In the genomic region with DNA sequence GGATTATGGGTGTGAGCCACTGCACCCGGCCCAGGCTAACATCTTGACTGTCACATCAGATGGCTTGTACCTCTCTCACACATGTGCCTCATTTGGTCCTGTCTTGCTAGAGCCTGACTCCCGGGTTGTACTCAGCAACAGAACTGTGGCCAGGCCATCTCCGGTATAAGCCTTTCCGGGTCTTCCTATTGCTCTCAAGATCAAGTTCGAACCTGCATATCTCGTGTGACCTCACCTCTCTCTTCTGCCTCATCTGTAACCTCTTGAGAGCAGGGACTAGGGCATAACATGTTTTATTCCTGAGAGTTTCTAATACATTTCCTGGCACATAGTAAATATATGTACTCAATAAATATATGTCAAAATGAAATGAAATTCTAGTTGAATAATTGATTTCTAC, we compare ENCODE assay signal across 21 cellular contexts.
"Had no signal": no experiment of that assay in that cellular context is flagged by ENCODE, and none has a peak within 500 bp of the region (broad histone marks: within the 10 kb centered on the region; RNA-seq: fewer than 3 reads in every experiment).

No MANE protein-coding gene starts in this region.

- H3K27ac ChIP-seq: brain microvascular endothelial cell had no signal

- H3K36me3 ChIP-seq: brain microvascular endothelial cell had no signal

- H3K27me3 Mint-ChIP-seq: activated naive CD8-positive, alpha-beta T cell treated with anti-CD3 and anti-CD28 coated beads, Interleukin-2, amount 50 U/mL, for 24 hours had no signal

- H3K9me3 Mint-ChIP-seq: activated B cell treated with CpG ODN at 0.5 μM for 24 hours; activated CD4-positive, alpha-beta T cell treated with anti-CD3 and anti-CD28 coated beads, Interleukin-2, amount 10 ng/mL, durations not matched to agents 24 days and 14 days; activated naive CD4-positive, alpha-beta T cell treated with anti-CD3 and anti-CD28 coated beads, Interleukin-2, amount 50 U/mL, for 72 hours; activated naive CD8-positive, alpha-beta T cell treated with anti-CD3 and anti-CD28 coated beads, Interleukin-2, amount 50 U/mL, for 24 hours; activated T-cell treated with anti-CD3 and anti-CD28 coated beads, Interleukin-2, amount 50 U/mL, for 4 hours; IgD-negative memory B cell; T-helper 1 cell treated with Interleukin-12 subunit alpha and Interleukin-12 subunit beta and Interleukin-4 antibody, amounts not matched to agents 30 μg/mL and 1 μg/mL, for 36 hours had no signal

- ATAC-seq: activated naive CD4-positive, alpha-beta T cell treated with anti-CD3 and anti-CD28 coated beads, Interleukin-2, amount 50 U/mL, for 72 hours; activated naive CD8-positive, alpha-beta T cell treated with anti-CD3 and anti-CD28 coated beads, Interleukin-2, amount 50 U/mL, for 24 hours; activated T-cell treated with anti-CD3 and anti-CD28 coated beads, Interleukin-2, amount 50 U/mL, for 4 hours had no signal

- DNase-seq: activated B cell treated with CpG ODN at 0.5 μM for 24 hours; activated CD4-positive, alpha-beta T cell treated with anti-CD3 and anti-CD28 coated beads for 1 hour; activated CD4-positive, alpha-beta T cell treated with anti-CD3 and anti-CD28 coated beads, Interleukin-2, amount 10 ng/mL, durations not matched to agents 24 days and 14 days; activated CD4-positive, alpha-beta T cell treated with anti-CD3 and anti-CD28 coated beads, Interleukin-2, amount 50 U/mL, for 48 hours; activated effector memory CD4-positive, alpha-beta T cell treated with anti-CD3 and anti-CD28 coated beads, Interleukin-2, amount 50 U/mL, for 16 hours; activated naive CD4-positive, alpha-beta T cell treated with Interleukin-2 at 50 U/mL for 16 hours; activated naive CD8-positive, alpha-beta T cell treated with anti-CD3 and anti-CD28 coated beads, Interleukin-2, amount 50 U/mL, for 24 hours; activated T-cell treated with anti-CD3 and anti-CD28 coated beads, Interleukin-2, amount 50 U/mL, for 4 hours; amygdala; brain microvascular endothelial cell; caudate nucleus; KG1; NCI-H1092; NCI-H1417; NCI-H2029; NCI-H2171 treated with DMSO at 0.1 percent for 48 hours; NCI-H226; SHP77 treated with DMSO at 0.1 percent for 48 hours had no signal

- H3K4me1 Mint-ChIP-seq: activated B cell treated with CpG ODN at 0.5 μM for 24 hours; activated CD4-positive, alpha-beta T cell treated with anti-CD3 and anti-CD28 coated beads, Interleukin-2, amount 10 ng/mL, durations not matched to agents 24 days and 14 days; activated naive CD8-positive, alpha-beta T cell treated with anti-CD3 and anti-CD28 coated beads, Interleukin-2, amount 50 U/mL, for 24 hours had no signal

- H3K36me3 Mint-ChIP-seq: activated naive CD4-positive, alpha-beta T cell treated with anti-CD3 and anti-CD28 coated beads, Interleukin-2, amount 50 U/mL, for 72 hours; IgD-negative memory B cell had no signal

- H3K27ac Mint-ChIP-seq: activated B cell treated with CpG ODN at 0.5 μM for 24 hours; activated CD4-positive, alpha-beta T cell treated with anti-CD3 and anti-CD28 coated beads, Interleukin-2, amount 10 ng/mL, durations not matched to agents 24 days and 14 days; activated naive CD4-positive, alpha-beta T cell treated with anti-CD3 and anti-CD28 coated beads, Interleukin-2, amount 50 U/mL, for 72 hours; activated naive CD8-positive, alpha-beta T cell treated with anti-CD3 and anti-CD28 coated beads, Interleukin-2, amount 50 U/mL, for 24 hours; IgD-negative memory B cell; T-helper 1 cell treated with Interleukin-12 subunit alpha and Interleukin-12 subunit beta and Interleukin-4 antibody, amounts not matched to agents 30 μg/mL and 1 μg/mL, for 36 hours had no signal

- H3K27me3 ChIP-seq: brain microvascular endothelial cell had no signal

- H3K4me3 Mint-ChIP-seq: activated B cell treated with CpG ODN at 0.5 μM for 24 hours; activated CD4-positive, alpha-beta T cell treated with anti-CD3 and anti-CD28 coated beads, Interleukin-2, amount 10 ng/mL, durations not matched to agents 24 days and 14 days; activated naive CD8-positive, alpha-beta T cell treated with anti-CD3 and anti-CD28 coated beads, Interleukin-2, amount 50 U/mL, for 24 hours; activated T-cell treated with anti-CD3 and anti-CD28 coated beads, Interleukin-2, amount 50 U/mL, for 4 hours; IgD-negative memory B cell; T-helper 1 cell treated with Interleukin-12 subunit alpha and Interleukin-12 subunit beta and Interleukin-4 antibody, amounts not matched to agents 30 μg/mL and 1 μg/mL, for 36 hours had no signal
